ENCODE assay signal across 8 cellular contexts in the genomic region with DNA sequence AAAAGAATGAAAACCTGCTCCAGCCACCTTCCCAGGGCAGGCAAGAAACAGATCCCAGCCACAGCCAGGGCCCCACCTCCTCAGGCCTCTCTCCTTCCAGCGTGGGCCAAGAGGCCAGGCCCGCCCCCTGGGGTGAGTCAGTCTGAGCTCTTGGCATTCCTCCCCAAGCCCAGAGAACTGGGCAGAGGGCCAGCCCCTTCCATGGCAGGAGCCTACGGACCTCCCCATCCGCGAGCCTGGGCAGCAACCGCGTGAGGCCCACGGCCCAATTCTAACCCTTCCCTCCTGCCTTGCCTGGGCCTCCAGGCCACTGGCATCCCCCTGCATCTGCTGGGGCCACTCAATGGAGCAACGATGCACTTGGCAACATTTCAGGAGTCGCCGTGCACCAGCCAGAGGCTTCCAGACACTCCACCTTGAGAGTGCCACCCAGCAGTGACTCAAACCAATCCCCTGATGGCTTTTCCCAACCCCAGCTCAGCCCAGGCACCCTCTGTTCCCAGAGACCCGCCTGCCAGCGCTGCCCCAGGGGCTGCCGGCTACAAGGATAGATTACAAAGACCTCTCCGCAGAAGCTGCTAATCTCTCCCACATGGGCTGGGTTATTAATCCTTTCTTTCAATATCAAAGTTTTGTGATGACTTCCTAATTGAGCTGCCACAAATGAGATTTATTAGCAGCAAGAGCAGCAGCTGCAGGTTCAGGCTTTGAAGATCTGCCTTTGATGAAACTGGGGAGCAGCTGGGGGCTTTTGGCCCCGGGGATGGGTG.
DNase-seq lines count a peak whose midpoint lies in the region; ATAC-seq and TF ChIP-seq lines count a peak whose summit lies in the region.

No MANE protein-coding gene starts in this region.

- 15% methylated on average over 3 of the region's 16 CpGs; no CpG with 5 or more reads in 1 of the 2 experiments for WGBS in IMR-90 (ENCODE audit: extremely low coverage in 2 of 2, insufficient read length in 1 of 2), 2 experiments
- WGBS in aorta, 2 donors: 9 to 10% methylated on average over 16 of the region's 16 CpGs

- H2BK120ac ChIP-seq in IMR-90 (ENCODE audit: low read depth, low read length): peak overlapping the region; percentile 87

- H2AK9ac ChIP-seq in IMR-90 (replicated peaks; ENCODE audit: low read depth, low read length, poor library complexity): peak overlapping the region; percentile 71

- peak overlapping the region; percentile 59; the same call in 1 of the 2 replicates for H3K23ac ChIP-seq in IMR-90 (ENCODE audit: low read depth, low read length)

- peak overlapping the region; percentile 58 for H3K27ac ChIP-seq in IMR-90 (ENCODE audit: insufficient read depth, low read length)
- H3K27ac ChIP-seq in muscle layer of colon (ENCODE audit: low read depth, low read length): peak overlapping the region; percentile 79
- H3K27ac ChIP-seq in aorta (ENCODE audit: low read depth in 1 of 2, low read length in 2 of 2): peak overlapping the region in 1 of 2 donors; percentile 86

- CTCF ChIA-PET in BJ (lab: Yijun Ruan, JAX) (interaction anchor here (0.7 to 1.7 kb wide), 5 partner anchors 10 to 138 kb away, joined by 3 to 8 read pairs (median 4); no protein-coding TSS in a partner anchor), IMR-90 (lab: Yijun Ruan, JAX) (interaction anchor here (1.7 kb wide), 1 partner anchor 138 kb away, joined by 4 read pairs; no protein-coding TSS in a partner anchor), HEK293T (lab: Yijun Ruan, JAX) (no interaction called here)

- H2BK15ac ChIP-seq in IMR-90 (ENCODE audit: low read depth, low read length): peak overlapping the region; percentile 50; the same call in 1 of the 3 replicates

- no peaks in the 10 kb centered on the region for H3K79me1 ChIP-seq in IMR-90 (ENCODE audit: low read depth in 1 of 2, low read length in 2 of 2)

- TF ChIP-seq CTCF in BJ (IDR thresholded peaks at IDR 0.05; ENCODE audit: insufficient read depth, low read depth, low read length): no peak
- no peak for TF ChIP-seq CTCF in IMR-90 (conservative IDR thresholded peaks at IDR 0.05; ENCODE audit: low read depth, low read length)

- no peak overlapping the region for H3K4me3 ChIP-seq in BJ (ENCODE audit: low read depth, low read length)
- H3K4me3 ChIP-seq in IMR-90 (ENCODE audit: insufficient read depth, low read depth, low read length): no peak overlapping the region
- H3K4me3 ChIP-seq in muscle layer of colon (ENCODE audit: low read depth in 1 of 2, low read length in 2 of 2): peak overlapping the region in 1 of 2 donors; percentile 24
- no peak overlapping the region for H3K4me3 ChIP-seq in aorta (ENCODE audit: low read length in 2 of 2)

- H3K27me3 ChIP-seq in BJ (ENCODE audit: control insufficient read depth, insufficient read depth, low read length): no peaks in the 10 kb centered on the region
- no peaks in the 10 kb centered on the region for H3K27me3 ChIP-seq in IMR-90 (ENCODE audit: control insufficient read depth, insufficient read depth, low read length)
- H3K27me3 ChIP-seq in muscle layer of colon (ENCODE audit: control insufficient read depth in 1 of 2, insufficient read depth in 2 of 2, low read length in 2 of 2): no peaks in the 10 kb centered on the region
- no peaks in the 10 kb centered on the region for H3K27me3 ChIP-seq in aorta (ENCODE audit: control insufficient read depth in 1 of 2, insufficient read depth in 2 of 2, low read length in 1 of 2)

- H4K5ac ChIP-seq in IMR-90 (ENCODE audit: low read depth, low read length): no peak overlapping the region; the same call in 1 of the 2 replicates

- peak overlapping the region; percentile 92 for H2AFZ ChIP-seq in IMR-90 (replicated peaks; ENCODE audit: low read length, poor library complexity)

- H3K9me1 ChIP-seq in IMR-90 (ENCODE audit: insufficient read depth, low read length): no peaks in the 10 kb centered on the region

- BruUV-seq in IMR-90 (replicated peaks; lab: Mats Ljungman, UMichigan): no TSS peak

- no peak for TF ChIP-seq POLR2A in IMR-90 (IDR thresholded peaks at IDR 0.05; ENCODE audit: low read depth, low read length)

- H3K4me1 Mint-ChIP-seq in T-helper 17 cell: peaks cover 29% of the 10 kb centered on the region

- ATAC-seq in IMR-90 (ENCODE audit: low read depth): peak; percentile 99
- no peak for ATAC-seq in T-helper 17 cell
- peak; percentile 98 for ATAC-seq in aorta (ENCODE audit: low FRiP score)

- peak overlapping the region; percentile 69 for H2BK5ac ChIP-seq in IMR-90 (ENCODE audit: low read depth, low read length, poor library complexity, severe bottlenecking)

- H3K36me3 ChIP-seq in BJ (ENCODE audit: control insufficient read depth, insufficient read depth, low read length) (no peaks in the 10 kb centered on the region), IMR-90 (ENCODE audit: control insufficient read depth, insufficient read depth, low read length) (no peaks in the 10 kb centered on the region; the same call in 1 of the 2 replicates), muscle layer of colon (ENCODE audit: insufficient read depth, low read length) (no peaks in the 10 kb centered on the region), aorta (ENCODE audit: control insufficient read depth in 1 of 2, insufficient read depth in 2 of 2, low read length in 1 of 2) (no peaks in the 10 kb centered on the region)

- H3K27me3 Mint-ChIP-seq in T-helper 17 cell: no peaks in the 10 kb centered on the region

- DNase-seq in BJ (ENCODE audit: low read depth): peak; percentile 78
- peak; percentile 95 for DNase-seq in IMR-90
- no peak for DNase-seq in T-helper 17 cell
- DNase-seq in fibroblast of gingiva (ENCODE audit: low read depth): peak; percentile 95
- peak; percentile 97 to 98 for DNase-seq in aorta
- no peak for DNase-seq in DMS114 treated with DMSO at 0.1 percent for 48 hours (lab: John Stamatoyannopoulos, UW; ENCODE audit: unreplicated experiment)
- DNase-seq in HEK293T (ENCODE audit: extremely low spot score): no peak

- peaks cover 19% of the 10 kb centered on the region for H3K36me3 Mint-ChIP-seq in T-helper 17 cell (ENCODE audit: low read depth)

- peak overlapping the region; percentile 80 for H4K91ac ChIP-seq in IMR-90 (ENCODE audit: insufficient read depth, low read depth, low read length)

- peaks cover 10% of the 10 kb centered on the region for H3K4me1 ChIP-seq in IMR-90 (ENCODE audit: control insufficient read depth, insufficient read depth, low read length)
- H3K4me1 ChIP-seq in muscle layer of colon (ENCODE audit: insufficient read depth, low read length): peaks cover 22% of the 10 kb centered on the region
- no peaks in the 10 kb centered on the region for H3K4me1 ChIP-seq in aorta (ENCODE audit: control insufficient read depth in 1 of 2, insufficient read depth in 2 of 2, low read length in 2 of 2)

- H3K4ac ChIP-seq in IMR-90 (ENCODE audit: low read depth, low read length): peak overlapping the region; percentile 82

- H3K4me3 Mint-ChIP-seq in T-helper 17 cell: no peak overlapping the region

- peak overlapping the region; percentile 38; the same call in 1 of the 2 replicates for H2AK5ac ChIP-seq in IMR-90 (ENCODE audit: low read depth, low read length)

- peak overlapping the region; percentile 64 for H3K4me2 ChIP-seq in IMR-90 (ENCODE audit: low read depth, low read length)

- peak overlapping the region; percentile 10 to 87; a peak in 2 of 4 replicates for H4K8ac ChIP-seq in IMR-90 (ENCODE audit: low read depth in 2 of 2, low read length in 2 of 2)

- in situ Hi-C loops in IMR-90 (cut with MboI; ENCODE audit: low sequenced_read_pairs): no loop called here

- 0 out of 2 replicates have a peak, but pooled peaks have one; percentile 19 for TF ChIP-seq RAD21 in IMR-90 (IDR thresholded peaks at IDR 0.05; ENCODE audit: low read length)

- dilution Hi-C loops in IMR-90 (cut with HindIII; ENCODE audit: low sequenced_read_pairs, unreplicated experiment): no loop called here

- H3K56ac ChIP-seq in IMR-90 (ENCODE audit: extremely low read depth, insufficient read depth, low read length): no peak overlapping the region

- H2BK20ac ChIP-seq in IMR-90 (ENCODE audit: low read depth, low read length): peak overlapping the region; percentile 74

- intact Hi-C loops in IMR-90 (cut with micrococcal nuclease) (no loop called here), aorta (cut with DNase I) (loop anchor here in 1 of 2 donors (10.0 kb wide), 1 partner anchor 108 kb away; no protein-coding TSS in a partner anchor)

- H3K14ac ChIP-seq in IMR-90 (replicated peaks; ENCODE audit: low read depth, low read length): no peak overlapping the region; the same call in 1 of the 2 replicates

- H3K27ac Mint-ChIP-seq in T-helper 17 cell: peak overlapping the region; percentile 68

- POLR2A ChIA-PET in BJ (lab: Charles Lee): interaction anchor here (0.6 to 0.7 kb wide), 2 partner anchors 14 to 1467 kb away, joined by 3 read pairs; no protein-coding TSS in a partner anchor
- POLR2A ChIA-PET in IMR-90 (lab: Charles Lee; ENCODE audit: unreplicated experiment): no interaction called here
- POLR2A ChIA-PET in HEK293T (lab: Yijun Ruan, JAX): no interaction called here

- H4K20me1 ChIP-seq in IMR-90 (ENCODE audit: insufficient read depth, low read length): no peaks in the 10 kb centered on the region

- no peak overlapping the region for H3K18ac ChIP-seq in IMR-90 (ENCODE audit: low read depth, low read length)

- H3K9me3 ChIP-seq in IMR-90 (ENCODE audit: control insufficient read depth, insufficient read depth, low read length) (no peaks in the 10 kb centered on the region; the same call in 1 of the 2 replicates), T-helper 17 cell (ENCODE audit: control insufficient read depth, low read length, poor library complexity, severe bottlenecking) (no peaks in the 10 kb centered on the region), muscle layer of colon (ENCODE audit: low read length) (no peaks in the 10 kb centered on the region), aorta (ENCODE audit: control insufficient read depth, low read length) (no peaks in the 10 kb centered on the region)

- H3K9ac ChIP-seq in IMR-90 (ENCODE audit: low read depth, low read length) (no peak overlapping the region), muscle layer of colon (ENCODE audit: low read length) (no peak overlapping the region)

TF ChIP-seq in IMR-90, 13 proteins besides CTCF, POLR2A, EP300 and RAD21 (continues in another document):
- no peak for TF ChIP-seq BHLHE40 (IDR thresholded peaks at IDR 0.05; ENCODE audit: low read depth, low read length)
- TF ChIP-seq NFE2L2 (IDR thresholded peaks at IDR 0.05; ENCODE audit: low read depth, low read length): no peak

TF ChIP-seq in HEK293T, 16 proteins besides CTCF, POLR2A, EP300 and RAD21:
- TF ChIP-seq LEF1 (IDR thresholded peaks at IDR 0.05; ENCODE audit: borderline replicate concordance): no peak
TF ChIP-seq in HEK293T: peak in this region for 0.

Comparison
In these comparisons a context has a peak if more than half of its experiments do, and no peak if none do; other contexts are left out.
1. DNase-seq: peak in BJ (single experiment), IMR-90 (single experiment), fibroblast of gingiva (single experiment) and aorta (2 of 2); none in T-helper 17 cell (0 of 3), DMS114 treated with DMSO at 0.1 percent for 48 hours (single experiment) and HEK293T (single experiment).